In genomic region chr15:32979710-32980109, GRCh38 we compare ENCODE assay signal across 16 cellular contexts.
DNase-seq lines count a peak whose midpoint lies in the region; ATAC-seq and TF ChIP-seq lines count a peak whose summit lies in the region.
"Had no signal": no experiment of that assay in that cellular context is flagged by ENCODE, and none has a peak within 500 bp of the region (broad histone marks: within the 10 kb centered on the region; RNA-seq: fewer than 3 reads in every experiment).

No MANE protein-coding gene starts in this region.

- DNase-seq in foreskin fibroblast: peak; percentile 94 to 95
- no peak for DNase-seq in GM10266 (ENCODE audit: extremely low spot score)
- no peak for DNase-seq in activated CD8-positive, alpha-beta memory T cell treated with anti-CD3 and anti-CD28 coated beads for 24 hours
- DNase-seq in NCI-H2227 treated with DMSO at 0.1 percent for 48 hours (lab: John Stamatoyannopoulos, UW): no peak
- no peak for DNase-seq in natural killer cell
- DNase-seq: activated CD4-positive, CD25-positive, alpha-beta regulatory T cell treated with anti-CD3 and anti-CD28 coated beads, Interleukin-2, amount 50 U/mL, for 72 hours; effector memory CD4-positive, alpha-beta T cell; GF-D8; KBM-7; NCI-H1694; psoas muscle had no signal

- H3K4me3 ChIP-seq in ACC112 (ENCODE audit: low read depth, low read length) (peak overlapping the region; percentile 53), HEK293 (ENCODE audit: low read depth, low read length) (no peak overlapping the region), WI38 (ENCODE audit: low read depth, low read length) (0 out of 2 replicates have a peak overlapping the region, but pooled peaks have one; percentile 3), foreskin fibroblast (ENCODE audit: low read depth in 1 of 2, low read length in 2 of 2) (peak overlapping the region; percentile 6 to 20)
- H3K4me3 ChIP-seq: psoas muscle had no signal

- H3K27me3 Mint-ChIP-seq in natural killer cell (ENCODE audit: low read depth in 2 of 2): peaks cover 6 to 12% of the 10 kb centered on the region in 2 donors

- no peak for ATAC-seq in natural killer cell
- ATAC-seq: psoas muscle; stimulated activated memory B cell treated with anti-CD40 and anti-IgM and Interleukin-4, amounts not matched to agents 10 μg/mL and 1 μg/mL and 100 μg/mL, for 72 hours had no signal

- no peaks in the 10 kb centered on the region for H3K9me3 ChIP-seq in HEK293 (ENCODE audit: control insufficient read depth, insufficient read depth, low read depth, low read length)
- H3K9me3 ChIP-seq: psoas muscle had no signal

- TF ChIP-seq CTCF in HEK293 (tag by site-specific recombination; IDR thresholded peaks at IDR 0.05): no peak
- TF ChIP-seq CTCF in WI38 (IDR thresholded peaks at IDR 0.05; ENCODE audit: low read depth, low read length): no peak
- TF ChIP-seq CTCF in foreskin fibroblast (IDR thresholded peaks at IDR 0.05; ENCODE audit: low read depth, low read length): no peak
- no peak for TF ChIP-seq CTCF in GM10266 (IDR thresholded peaks at IDR 0.05; ENCODE audit: control insufficient read depth, insufficient read depth, low read depth, missing control alignments)
- TF ChIP-seq CTCF in natural killer cell (IDR thresholded peaks at IDR 0.05): no peak

- no peaks in the 10 kb centered on the region for H3K27me3 ChIP-seq in ACC112 (ENCODE audit: insufficient read depth, low read length)

- peak overlapping the region; percentile 80 for H3K27ac ChIP-seq in ACC112 (ENCODE audit: low read depth, low read length)
- H3K27ac ChIP-seq in HEK293 (ENCODE audit: extremely low read depth, low read depth, low read length): no peak overlapping the region
- H3K27ac ChIP-seq: psoas muscle had no signal

- H3K79me2 ChIP-seq in ACC112 (ENCODE audit: control insufficient read depth, insufficient read depth, low read length, unreplicated experiment): no peaks in the 10 kb centered on the region

- no peak overlapping the region for H3K27ac Mint-ChIP-seq in natural killer cell
- H3K27ac Mint-ChIP-seq: B cell; stimulated activated memory B cell treated with anti-CD40 and anti-IgM and Interleukin-4, amounts not matched to agents 10 μg/mL and 1 μg/mL and 100 μg/mL, for 72 hours had no signal

- no peaks in the 10 kb centered on the region for H3K36me3 ChIP-seq in ACC112 (ENCODE audit: insufficient read depth, low read length)
- no peaks in the 10 kb centered on the region for H3K36me3 ChIP-seq in HEK293 (ENCODE audit: control insufficient read depth in 2 of 2, insufficient read depth in 1 of 2, low read length in 2 of 2)

- H3K4me1 Mint-ChIP-seq in natural killer cell: no peaks in the 10 kb centered on the region
- H3K4me1 Mint-ChIP-seq: B cell; stimulated activated memory B cell treated with anti-CD40 and anti-IgM and Interleukin-4, amounts not matched to agents 10 μg/mL and 1 μg/mL and 100 μg/mL, for 72 hours had no signal

- H3K4me3 Mint-ChIP-seq in natural killer cell: no peak overlapping the region
- H3K4me3 Mint-ChIP-seq: B cell; stimulated activated memory B cell treated with anti-CD40 and anti-IgM and Interleukin-4, amounts not matched to agents 10 μg/mL and 1 μg/mL and 100 μg/mL, for 72 hours had no signal

- H3K36me3 Mint-ChIP-seq in natural killer cell: no peaks in the 10 kb centered on the region
- H3K36me3 Mint-ChIP-seq: stimulated activated memory B cell treated with anti-CD40 and anti-IgM and Interleukin-4, amounts not matched to agents 10 μg/mL and 1 μg/mL and 100 μg/mL, for 72 hours had no signal

- H3K9me3 Mint-ChIP-seq in natural killer cell: no peaks in the 10 kb centered on the region
- H3K9me3 Mint-ChIP-seq: stimulated activated memory B cell treated with anti-CD40 and anti-IgM and Interleukin-4, amounts not matched to agents 10 μg/mL and 1 μg/mL and 100 μg/mL, for 72 hours had no signal

- peaks cover 12% of the 10 kb centered on the region for H3K4me1 ChIP-seq in ACC112 (ENCODE audit: control insufficient read depth, insufficient read depth, low read length, unreplicated experiment)
- no peaks in the 10 kb centered on the region for H3K4me1 ChIP-seq in HEK293 (ENCODE audit: control insufficient read depth, insufficient read depth, low read length)
- H3K4me1 ChIP-seq: psoas muscle had no signal

- CTCF ChIA-PET in HEK293 (lab: Yijun Ruan, JAX): interaction anchor here (0.9 to 1.4 kb wide), 3 partner anchors 13 to 318 kb away, joined by 3 to 4 read pairs (median 3); no protein-coding TSS in a partner anchor

- POLR2A ChIA-PET in HEK293 (lab: Yijun Ruan, JAX): interaction anchor here (0.6 kb wide), 1 partner anchor 319 kb away, joined by 4 read pairs; no protein-coding TSS in a partner anchor

- intact Hi-C loops in natural killer cell (cut with micrococcal nuclease): no loop called here

- peak overlapping the region; percentile 89 for H2AFZ ChIP-seq in ACC112 (ENCODE audit: low read length, unreplicated experiment)

TF ChIP-seq in HEK293, 187 proteins besides CTCF, POLR2A, EP300 and RAD21:
- TF ChIP-seq, protein P1, sequence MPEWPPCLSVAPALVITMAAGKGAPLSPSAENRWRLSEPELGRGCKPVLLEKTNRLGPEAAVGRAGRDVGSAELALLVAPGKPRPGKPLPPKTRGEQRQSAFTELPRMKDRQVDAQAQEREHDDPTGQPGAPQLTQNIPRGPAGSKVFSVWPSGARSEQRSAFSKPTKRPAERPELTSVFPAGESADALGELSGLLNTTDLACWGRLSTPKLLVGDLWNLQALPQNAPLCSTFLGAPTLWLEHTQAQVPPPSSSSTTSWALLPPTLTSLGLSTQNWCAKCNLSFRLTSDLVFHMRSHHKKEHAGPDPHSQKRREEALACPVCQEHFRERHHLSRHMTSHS (tag by site-specific recombination; IDR thresholded peaks at IDR 0.05): no peak
- TF ChIP-seq, protein P2, sequence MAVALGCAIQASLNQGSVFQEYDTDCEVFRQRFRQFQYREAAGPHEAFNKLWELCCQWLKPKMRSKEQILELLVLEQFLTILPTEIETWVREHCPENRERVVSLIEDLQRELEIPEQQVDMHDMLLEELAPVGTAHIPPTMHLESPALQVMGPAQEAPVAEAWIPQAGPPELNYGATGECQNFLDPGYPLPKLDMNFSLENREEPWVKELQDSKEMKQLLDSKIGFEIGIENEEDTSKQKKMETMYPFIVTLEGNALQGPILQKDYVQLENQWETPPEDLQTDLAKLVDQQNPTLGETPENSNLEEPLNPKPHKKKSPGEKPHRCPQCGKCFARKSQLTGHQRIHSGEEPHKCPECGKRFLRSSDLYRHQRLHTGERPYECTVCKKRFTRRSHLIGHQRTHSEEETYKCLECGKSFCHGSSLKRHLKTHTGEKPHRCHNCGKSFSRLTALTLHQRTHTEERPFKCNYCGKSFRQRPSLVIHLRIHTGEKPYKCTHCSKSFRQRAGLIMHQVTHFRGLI (tag by site-specific recombination; IDR thresholded peaks at IDR 0.05): peak; percentile 92
- TF ChIP-seq FEZF1 (tag by site-specific recombination; IDR thresholded peaks at IDR 0.05): 0 out of 2 replicates have a peak, but pooled peaks have one; percentile 14
- TF ChIP-seq ZBTB44 (tag by site-specific recombination; IDR thresholded peaks at IDR 0.05): peak; percentile 76
- TF ChIP-seq KLF10 (tag by site-specific recombination; IDR thresholded peaks at IDR 0.05): no peak
- peak; percentile 72 for TF ChIP-seq PRDM6 (tag by site-specific recombination; IDR thresholded peaks at IDR 0.05)

Comparison
In these comparisons a context has a peak if more than half of its experiments do, and no peak if none do; other contexts are left out.
1. DNase-seq: peak in foreskin fibroblast (2 of 2); none in GM10266 (single experiment), activated CD8-positive, alpha-beta memory T cell treated with anti-CD3 and anti-CD28 coated beads for 24 hours (single experiment), NCI-H2227 treated with DMSO at 0.1 percent for 48 hours (single experiment) and natural killer cell (single experiment).